In the genomic region with DNA sequence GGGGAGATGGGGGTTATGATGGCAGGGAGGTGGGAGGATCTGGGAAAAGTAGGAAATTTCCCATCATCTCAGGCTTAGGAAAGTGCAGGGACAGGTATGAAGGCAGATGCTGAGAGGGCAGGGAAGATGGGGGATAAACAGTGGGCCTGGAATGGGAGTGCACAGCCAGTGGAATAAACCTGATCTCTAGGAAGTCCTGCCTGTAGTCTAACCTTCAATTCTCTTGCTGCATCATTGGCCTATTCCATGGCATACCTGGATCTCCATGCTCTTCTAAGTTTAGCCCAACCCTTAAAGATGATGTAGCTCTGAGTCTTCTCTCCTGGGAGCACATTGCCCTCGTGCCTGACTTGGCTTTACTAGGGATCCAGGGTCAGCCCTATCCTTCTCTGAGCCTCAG, we compare ENCODE assay signal across 1 cellular context.
TF ChIP-seq lines count a peak whose summit lies in the region.

No MANE protein-coding gene starts in this region.

TF ChIP-seq in H1, 55 proteins besides CTCF, POLR2A, EP300 and RAD21:
- TF ChIP-seq, protein P1, sequence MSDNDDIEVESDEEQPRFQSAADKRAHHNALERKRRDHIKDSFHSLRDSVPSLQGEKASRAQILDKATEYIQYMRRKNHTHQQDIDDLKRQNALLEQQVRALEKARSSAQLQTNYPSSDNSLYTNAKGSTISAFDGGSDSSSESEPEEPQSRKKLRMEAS (IDR thresholded peaks at IDR 0.05), result no peak
- TF ChIP-seq TEAD4 (IDR thresholded peaks at IDR 0.05; ENCODE audit: low read depth, low read length) (no peak), SAP30 (IDR thresholded peaks at IDR 0.05; ENCODE audit: insufficient read depth, insufficient replicate concordance, low read length) (no peak), KDM1A (IDR thresholded peaks at IDR 0.05; ENCODE audit: borderline replicate concordance, low read length) (peak; percentile 88), BCL11A (IDR thresholded peaks at IDR 0.05; ENCODE audit: low read depth in 2 of 2, low read length in 2 of 2) (no peak), HDAC2 (IDR thresholded peaks at IDR 0.05; ENCODE audit: borderline replicate concordance in 1 of 2, low read depth in 2 of 2, low read length in 2 of 2) (0 out of 4 replicates have a peak, but pooled peaks of 1 of the 2 experiments have one; percentile 45), CHD2 (IDR thresholded peaks at IDR 0.05; ENCODE audit: low read length) (no peak), PHF8 (conservative IDR thresholded peaks at IDR 0.05; ENCODE audit: low read depth, low read length) (no peak), YY1 (IDR thresholded peaks at IDR 0.05; ENCODE audit: low read depth, low read length) (no peak)
